In genomic region chr4:931960-932712, GRCh38 we compare ENCODE assay signal across 1 cellular context.
TF ChIP-seq lines count a peak whose summit lies in the region.

TSS of gene GAK (minus strand) at chr4:932316. CDS start at chr4:932187, 129 bp downstream.
A gene with protein sequence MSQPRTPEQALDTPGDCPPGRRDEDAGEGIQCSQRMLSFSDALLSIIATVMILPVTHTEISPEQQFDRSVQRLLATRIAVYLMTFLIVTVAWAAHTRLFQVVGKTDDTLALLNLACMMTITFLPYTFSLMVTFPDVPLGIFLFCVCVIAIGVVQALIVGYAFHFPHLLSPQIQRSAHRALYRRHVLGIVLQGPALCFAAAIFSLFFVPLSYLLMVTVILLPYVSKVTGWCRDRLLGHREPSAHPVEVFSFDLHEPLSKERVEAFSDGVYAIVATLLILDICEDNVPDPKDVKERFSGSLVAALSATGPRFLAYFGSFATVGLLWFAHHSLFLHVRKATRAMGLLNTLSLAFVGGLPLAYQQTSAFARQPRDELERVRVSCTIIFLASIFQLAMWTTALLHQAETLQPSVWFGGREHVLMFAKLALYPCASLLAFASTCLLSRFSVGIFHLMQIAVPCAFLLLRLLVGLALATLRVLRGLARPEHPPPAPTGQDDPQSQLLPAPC (plus strand): TSS chr4:932460. CDS start chr4:947740, 15,280 bp downstream.

TF ChIP-seq in HEK293, 187 proteins besides CTCF, POLR2A, EP300 and RAD21 (continued from another document and continues in another):
- TF ChIP-seq ZNF692 (tag by site-specific recombination; IDR thresholded peaks at IDR 0.05) (0 out of 2 replicates have a peak, but pooled peaks have one; percentile 16), ZNF768 (tag by site-specific recombination; IDR thresholded peaks at IDR 0.05) (no peak), KLF9 (tag by site-specific recombination; IDR thresholded peaks at IDR 0.05; ENCODE audit: low read depth) (0 out of 2 replicates have a peak, but pooled peaks have one; percentile 19), SCRT2 (tag by site-specific recombination; IDR thresholded peaks at IDR 0.05) (no peak), ZNF843 (tag by site-specific recombination; IDR thresholded peaks at IDR 0.05) (no peak), KLF8 (tag by site-specific recombination; IDR thresholded peaks at IDR 0.05) (no peak; the same call in 1 of the 2 replicates), ZXDB (tag by site-specific recombination; IDR thresholded peaks at IDR 0.05) (peak; percentile 46; the same call in 1 of the 2 replicates), KLF1 (tag by site-specific recombination; IDR thresholded peaks at IDR 0.05) (peak; percentile 5; the same call in 1 of the 2 replicates), ZBTB11 (tag by site-specific recombination; conservative IDR thresholded peaks at IDR 0.05; ENCODE audit: low read depth) (peak; percentile 81; the same call in 1 of the 2 replicates), REPIN1 (tag by site-specific recombination; IDR thresholded peaks at IDR 0.05; ENCODE audit: low read depth) (no peak), YY1 (tag by site-specific recombination; IDR thresholded peaks at IDR 0.05) (peak; percentile 57; the same call in 1 of the 2 replicates), FEZF1 (tag by site-specific recombination; IDR thresholded peaks at IDR 0.05) (no peak), ZNF19 (tag by site-specific recombination; IDR thresholded peaks at IDR 0.05; ENCODE audit: low read depth) (no peak), REST (tag by site-specific recombination; IDR thresholded peaks at IDR 0.05) (no peak), ZBTB48 (tag by site-specific recombination; IDR thresholded peaks at IDR 0.05) (no peak; the same call in 1 of the 2 replicates), ZSCAN5A (tag by site-specific recombination; IDR thresholded peaks at IDR 0.05) (peak; percentile 68; the same call in 1 of the 2 replicates), PRDM1 (tag by site-specific recombination; IDR thresholded peaks at IDR 0.05) (no peak), BCL11B (tag by site-specific recombination; IDR thresholded peaks at IDR 0.05; ENCODE audit: low read depth) (peak; percentile 61; the same call in 1 of the 2 replicates), WT1 (tag by site-specific recombination; IDR thresholded peaks at IDR 0.05) (no peak), RBAK (tag by site-specific recombination; IDR thresholded peaks at IDR 0.05) (no peak), ZNF48 (tag by site-specific recombination; IDR thresholded peaks at IDR 0.05) (no peak), TSHZ1 (tag by site-specific recombination; IDR thresholded peaks at IDR 0.05; ENCODE audit: borderline replicate concordance) (no peak), ZBTB17 (tag by site-specific recombination; IDR thresholded peaks at IDR 0.05) (peak; percentile 85), ZNF561 (tag by site-specific recombination; IDR thresholded peaks at IDR 0.05; ENCODE audit: borderline replicate concordance) (peak; percentile 36; the same call in 1 of the 2 replicates), MYNN (tag by site-specific recombination; IDR thresholded peaks at IDR 0.05; ENCODE audit: borderline replicate concordance) (no peak), ZNF473 (tag by site-specific recombination; IDR thresholded peaks at IDR 0.05) (no peak), ZNF211 (tag by site-specific recombination; IDR thresholded peaks at IDR 0.05; ENCODE audit: low read depth) (no peak), ZBTB21 (tag by site-specific recombination; IDR thresholded peaks at IDR 0.05) (no peak), EGR2 (tag by site-specific recombination; IDR thresholded peaks at IDR 0.05; ENCODE audit: low read depth) (no peak), ZNF701 (tag by site-specific recombination; IDR thresholded peaks at IDR 0.05) (no peak), ZNF626 (tag by site-specific recombination; IDR thresholded peaks at IDR 0.05) (no peak), ZNF274 (IDR thresholded peaks at IDR 0.05; ENCODE audit: low read length) (no peak), ZNF274 (tag by site-specific recombination; IDR thresholded peaks at IDR 0.05; ENCODE audit: borderline replicate concordance) (no peak), ZSCAN16 (tag by site-specific recombination; IDR thresholded peaks at IDR 0.05) (no peak), ZNF610 (tag by site-specific recombination; IDR thresholded peaks at IDR 0.05; ENCODE audit: borderline replicate concordance) (0 out of 2 replicates have a peak, but pooled peaks have one; percentile 7), ZNF394 (tag by site-specific recombination; IDR thresholded peaks at IDR 0.05; ENCODE audit: borderline replicate concordance) (no peak), ZNF174 (tag by site-specific recombination; IDR thresholded peaks at IDR 0.05) (no peak)
- TF ChIP-seq, protein P1, sequence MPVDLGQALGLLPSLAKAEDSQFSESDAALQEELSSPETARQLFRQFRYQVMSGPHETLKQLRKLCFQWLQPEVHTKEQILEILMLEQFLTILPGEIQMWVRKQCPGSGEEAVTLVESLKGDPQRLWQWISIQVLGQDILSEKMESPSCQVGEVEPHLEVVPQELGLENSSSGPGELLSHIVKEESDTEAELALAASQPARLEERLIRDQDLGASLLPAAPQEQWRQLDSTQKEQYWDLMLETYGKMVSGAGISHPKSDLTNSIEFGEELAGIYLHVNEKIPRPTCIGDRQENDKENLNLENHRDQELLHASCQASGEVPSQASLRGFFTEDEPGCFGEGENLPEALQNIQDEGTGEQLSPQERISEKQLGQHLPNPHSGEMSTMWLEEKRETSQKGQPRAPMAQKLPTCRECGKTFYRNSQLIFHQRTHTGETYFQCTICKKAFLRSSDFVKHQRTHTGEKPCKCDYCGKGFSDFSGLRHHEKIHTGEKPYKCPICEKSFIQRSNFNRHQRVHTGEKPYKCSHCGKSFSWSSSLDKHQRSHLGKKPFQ (tag by site-specific recombination; IDR thresholded peaks at IDR 0.05) = no peak
- TF ChIP-seq, protein P2, sequence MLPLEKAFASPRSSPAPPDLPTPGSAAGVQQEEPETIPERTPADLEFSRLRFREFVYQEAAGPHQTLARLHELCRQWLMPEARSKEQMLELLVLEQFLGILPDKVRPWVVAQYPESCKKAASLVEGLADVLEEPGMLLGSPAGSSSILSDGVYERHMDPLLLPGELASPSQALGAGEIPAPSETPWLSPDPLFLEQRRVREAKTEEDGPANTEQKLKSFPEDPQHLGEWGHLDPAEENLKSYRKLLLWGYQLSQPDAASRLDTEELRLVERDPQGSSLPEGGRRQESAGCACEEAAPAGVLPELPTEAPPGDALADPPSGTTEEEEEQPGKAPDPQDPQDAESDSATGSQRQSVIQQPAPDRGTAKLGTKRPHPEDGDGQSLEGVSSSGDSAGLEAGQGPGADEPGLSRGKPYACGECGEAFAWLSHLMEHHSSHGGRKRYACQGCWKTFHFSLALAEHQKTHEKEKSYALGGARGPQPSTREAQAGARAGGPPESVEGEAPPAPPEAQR (tag by site-specific recombination; IDR thresholded peaks at IDR 0.05) = no peak
- TF ChIP-seq, protein P3, sequence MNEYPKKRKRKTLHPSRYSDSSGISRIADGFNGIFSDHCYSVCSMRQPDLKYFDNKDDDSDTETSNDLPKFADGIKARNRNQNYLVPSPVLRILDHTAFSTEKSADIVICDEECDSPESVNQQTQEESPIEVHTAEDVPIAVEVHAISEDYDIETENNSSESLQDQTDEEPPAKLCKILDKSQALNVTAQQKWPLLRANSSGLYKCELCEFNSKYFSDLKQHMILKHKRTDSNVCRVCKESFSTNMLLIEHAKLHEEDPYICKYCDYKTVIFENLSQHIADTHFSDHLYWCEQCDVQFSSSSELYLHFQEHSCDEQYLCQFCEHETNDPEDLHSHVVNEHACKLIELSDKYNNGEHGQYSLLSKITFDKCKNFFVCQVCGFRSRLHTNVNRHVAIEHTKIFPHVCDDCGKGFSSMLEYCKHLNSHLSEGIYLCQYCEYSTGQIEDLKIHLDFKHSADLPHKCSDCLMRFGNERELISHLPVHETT (tag by site-specific recombination; IDR thresholded peaks at IDR 0.05) = no peak
